Comparison of ENCODE assay signal across 17 cellular contexts in genomic region chr9:135857371-135857786, GRCh38. TPM values are rescaled to one million over a fixed set of nuclear protein-coding genes. Genes with fewer than 3 reads are reported as not detected.
DNase-seq lines count a peak whose midpoint lies in the region; ATAC-seq, FAIRE-seq and TF ChIP-seq lines count a peak whose summit lies in the region.
"Had no signal": no experiment of that assay in that cellular context is flagged by ENCODE, and none has a peak within 500 bp of the region (broad histone marks: within the 10 kb centered on the region; RNA-seq: fewer than 3 reads in every experiment).

No MANE protein-coding gene starts in this region.

- CTCF ChIA-PET in activated CD4-positive, alpha-beta memory T cell treated with anti-CD3 and anti-CD28 coated beads for 36 hours (lab: Charles Lee), result no interaction called here

- H2AFZ ChIP-seq in fibroblast of lung (ENCODE audit: low read length), result no peak overlapping the region
- H2AFZ ChIP-seq: parathyroid adenoma had no signal

- TF ChIP-seq CTCF in fibroblast of lung (conservative IDR thresholded peaks at IDR 0.05 in 1 of 2, IDR thresholded peaks at IDR 0.05 in 1 of 2; ENCODE audit: low read depth in 1 of 2, low read length in 2 of 2), result no peak
- TF ChIP-seq CTCF in GM13976 (IDR thresholded peaks at IDR 0.05; ENCODE audit: borderline replicate concordance, control extremely low read depth, extremely low read depth, insufficient read depth, missing control alignments), result no peak
- no peak for TF ChIP-seq CTCF in D721Med (IDR thresholded peaks at IDR 0.05; ENCODE audit: insufficient read depth, missing control alignments)

- H3K4me3 Mint-ChIP-seq in T-helper 17 cell, result no peak overlapping the region
- H3K4me3 Mint-ChIP-seq in stimulated activated naive B cell treated with anti-CD40 and anti-IgM and Interleukin-4, amounts not matched to agents 10 μg/mL and 1 μg/mL and 100 μg/mL, for 72 hours, result no peak overlapping the region
- no peak overlapping the region for H3K4me3 Mint-ChIP-seq in activated CD4-positive, alpha-beta memory T cell treated with anti-CD3 and anti-CD28 coated beads for 36 hours
- H3K4me3 Mint-ChIP-seq: activated naive CD8-positive, alpha-beta T cell treated with anti-CD3 and anti-CD28 coated beads, Interleukin-2, amount 50 U/mL, for 24 hours; activated T-cell treated with anti-CD3 and anti-CD28 coated beads, Interleukin-2, amount 50 U/mL, for 72 hours had no signal

- H3K27ac Mint-ChIP-seq in T-helper 17 cell, result peak overlapping the region; percentile 72
- peak overlapping the region; percentile 5 for H3K27ac Mint-ChIP-seq in stimulated activated naive B cell treated with anti-CD40 and anti-IgM and Interleukin-4, amounts not matched to agents 10 μg/mL and 1 μg/mL and 100 μg/mL, for 72 hours
- H3K27ac Mint-ChIP-seq in activated CD4-positive, alpha-beta memory T cell treated with anti-CD3 and anti-CD28 coated beads for 36 hours, result no peak overlapping the region
- H3K27ac Mint-ChIP-seq: activated naive CD8-positive, alpha-beta T cell treated with anti-CD3 and anti-CD28 coated beads, Interleukin-2, amount 50 U/mL, for 24 hours; activated T-cell treated with anti-CD3 and anti-CD28 coated beads, Interleukin-2, amount 50 U/mL, for 72 hours had no signal

- peak; percentile 69 for DNase-seq in H54 (ENCODE audit: insufficient read length, low spot score)
- no peak for DNase-seq in T-helper 17 cell
- DNase-seq in fibroblast of lung (ENCODE audit: low read depth in 2 of 2), result peak; percentile 55 to 69
- no peak for DNase-seq in stimulated activated naive B cell treated with anti-CD40 and anti-IgM and Interleukin-4, amounts not matched to agents 10 μg/mL and 1 μg/mL and 100 μg/mL, for 72 hours
- no peak for DNase-seq in GM13976 (ENCODE audit: low spot score)
- no peak for DNase-seq in D721Med (ENCODE audit: insufficient read length, low spot score)
- DNase-seq in activated CD4-positive, alpha-beta memory T cell treated with anti-CD3 and anti-CD28 coated beads for 36 hours, result no peak
- DNase-seq: activated naive CD8-positive, alpha-beta T cell treated with anti-CD3 and anti-CD28 coated beads, Interleukin-2, amount 50 U/mL, for 24 hours; activated T-cell treated with anti-CD3 and anti-CD28 coated beads, Interleukin-2, amount 50 U/mL, for 72 hours; hippocampal formation; NCI-H146; NCI-H510A; small intestine; tibial artery had no signal

- H3K4me1 ChIP-seq in fibroblast of lung (ENCODE audit: control insufficient read depth, extremely low read depth, insufficient read depth, low read length), result peaks cover 6% of the 10 kb centered on the region
- H3K4me1 ChIP-seq: parathyroid adenoma, tibial artery had no signal

- no peaks in the 10 kb centered on the region for H3K9me3 Mint-ChIP-seq in stimulated activated naive B cell treated with anti-CD40 and anti-IgM and Interleukin-4, amounts not matched to agents 10 μg/mL and 1 μg/mL and 100 μg/mL, for 72 hours
- no peaks in the 10 kb centered on the region for H3K9me3 Mint-ChIP-seq in activated CD4-positive, alpha-beta memory T cell treated with anti-CD3 and anti-CD28 coated beads for 36 hours
- H3K9me3 Mint-ChIP-seq: activated naive CD8-positive, alpha-beta T cell treated with anti-CD3 and anti-CD28 coated beads, Interleukin-2, amount 50 U/mL, for 24 hours; activated T-cell treated with anti-CD3 and anti-CD28 coated beads, Interleukin-2, amount 50 U/mL, for 72 hours had no signal

- intact Hi-C loops in activated CD4-positive, alpha-beta memory T cell treated with anti-CD3 and anti-CD28 coated beads for 36 hours (cut with micrococcal nuclease), result no loop called here

- no peaks in the 10 kb centered on the region for H3K79me2 ChIP-seq in fibroblast of lung (ENCODE audit: control insufficient read depth, insufficient read depth, low read length)

- H3K27me3 Mint-ChIP-seq in T-helper 17 cell, result no peaks in the 10 kb centered on the region
- H3K27me3 Mint-ChIP-seq in stimulated activated naive B cell treated with anti-CD40 and anti-IgM and Interleukin-4, amounts not matched to agents 10 μg/mL and 1 μg/mL and 100 μg/mL, for 72 hours, result no peaks in the 10 kb centered on the region
- H3K27me3 Mint-ChIP-seq in activated CD4-positive, alpha-beta memory T cell treated with anti-CD3 and anti-CD28 coated beads for 36 hours, result no peaks in the 10 kb centered on the region
- H3K27me3 Mint-ChIP-seq: activated naive CD8-positive, alpha-beta T cell treated with anti-CD3 and anti-CD28 coated beads, Interleukin-2, amount 50 U/mL, for 24 hours had no signal

- no peak overlapping the region for H3K9ac ChIP-seq in fibroblast of lung (ENCODE audit: insufficient read depth, low read length)
- H3K9ac ChIP-seq: parathyroid adenoma had no signal

- ATAC-seq in T-helper 17 cell, result no peak
- no peak for ATAC-seq in stimulated activated naive B cell treated with anti-CD40 and anti-IgM and Interleukin-4, amounts not matched to agents 10 μg/mL and 1 μg/mL and 100 μg/mL, for 72 hours (replicated peaks)
- ATAC-seq: activated naive CD8-positive, alpha-beta T cell treated with anti-CD3 and anti-CD28 coated beads, Interleukin-2, amount 50 U/mL, for 24 hours; activated T-cell treated with anti-CD3 and anti-CD28 coated beads, Interleukin-2, amount 50 U/mL, for 72 hours; GM12878 had no signal

- H3K36me3 ChIP-seq in fibroblast of lung (ENCODE audit: control insufficient read depth, insufficient read depth, low read length), result no peaks in the 10 kb centered on the region

- H3K9me3 ChIP-seq in T-helper 17 cell (ENCODE audit: control insufficient read depth, low read length, poor library complexity, severe bottlenecking) (no peaks in the 10 kb centered on the region), fibroblast of lung (ENCODE audit: control insufficient read depth, insufficient read depth, low read depth, low read length) (no peaks in the 10 kb centered on the region)
- H3K9me3 ChIP-seq: tibial artery had no signal

- H3K27me3 ChIP-seq in fibroblast of lung (ENCODE audit: control insufficient read depth, insufficient read depth, low read length), result no peaks in the 10 kb centered on the region
- H3K27me3 ChIP-seq: tibial artery had no signal

- peak overlapping the region; percentile 32 for H3K4me2 ChIP-seq in fibroblast of lung (ENCODE audit: extremely low read depth, insufficient read depth, low read length)

- FAIRE-seq in H54 (lab: Jason Lieb, UNC), result peak; percentile 91
- FAIRE-seq in D721Med (lab: Jason Lieb, UNC), result no peak
- FAIRE-seq: colon, GM12878, small intestine had no signal

- H3K4me3 ChIP-seq in fibroblast of lung (replicated peaks in 1 of 4; ENCODE audit: control extremely low read depth in 1 of 4, insufficient read depth in 1 of 4, low read depth in 3 of 4, low read length in 4 of 4), result no peak overlapping the region
- H3K4me3 ChIP-seq: GM12878, tibial artery had no signal

- H3K4me1 Mint-ChIP-seq in T-helper 17 cell, result peaks cover 10% of the 10 kb centered on the region
- peaks cover 4 to 8% of the 10 kb centered on the region in 2 donors for H3K4me1 Mint-ChIP-seq in stimulated activated naive B cell treated with anti-CD40 and anti-IgM and Interleukin-4, amounts not matched to agents 10 μg/mL and 1 μg/mL and 100 μg/mL, for 72 hours
- peaks cover 21% of the 10 kb centered on the region for H3K4me1 Mint-ChIP-seq in activated CD4-positive, alpha-beta memory T cell treated with anti-CD3 and anti-CD28 coated beads for 36 hours (ENCODE audit: low read depth)

- no peak for TF ChIP-seq POLR2A in H54 (IDR thresholded peaks at IDR 0.05; ENCODE audit: low read depth, low read length)

- POLR2A ChIA-PET in activated CD4-positive, alpha-beta memory T cell treated with anti-CD3 and anti-CD28 coated beads for 36 hours (lab: Charles Lee), result no interaction called here

- H3K27ac ChIP-seq in fibroblast of lung (ENCODE audit: insufficient read depth, low read length), result no peak overlapping the region
- H3K27ac ChIP-seq: parathyroid adenoma, tibial artery had no signal

- no peaks in the 10 kb centered on the region for H4K20me1 ChIP-seq in fibroblast of lung (ENCODE audit: control insufficient read depth, extremely low read depth, insufficient read depth, low read length)

- in situ Hi-C loops in GM13976 (cut with MboI; ENCODE audit: low sequenced_read_pairs, unreplicated experiment), result no loop called here

- H3K36me3 Mint-ChIP-seq in T-helper 17 cell (ENCODE audit: low read depth), result peaks cover 7% of the 10 kb centered on the region
- peaks cover 36 to 46% of the 10 kb centered on the region in 2 donors for H3K36me3 Mint-ChIP-seq in stimulated activated naive B cell treated with anti-CD40 and anti-IgM and Interleukin-4, amounts not matched to agents 10 μg/mL and 1 μg/mL and 100 μg/mL, for 72 hours
- H3K36me3 Mint-ChIP-seq in activated CD4-positive, alpha-beta memory T cell treated with anti-CD3 and anti-CD28 coated beads for 36 hours, result peaks cover 30% of the 10 kb centered on the region

RNA-seq across cellular contexts. Expression of gene CAMSAP1, which starts 50.0 kb away (rescaled TPM):
- total RNA-seq in T-helper 17 cell (10 to 100 TPM; 32.6 to 39.3 TPM), fibroblast of lung (17.7 and 18.8 TPM in 2 replicates)
- polyA plus RNA-seq in fibroblast of lung, result 5.0 and 7.2 TPM in 2 replicates
- polyA plus RNA-seq in fibroblast of lung (2012), result 9.5 and 11.6 TPM in 2 replicates
- polyA minus RNA-seq in fibroblast of lung (ENCODE audit: low replicate concordance), result 21.2 and 22.6 TPM in 2 replicates
- total RNA-seq in activated CD4-positive, alpha-beta memory T cell treated with anti-CD3 and anti-CD28 coated beads for 36 hours, result 10 to 100 TPM; 43.2 to 46.0 TPM

Comparison
In these comparisons a context has a peak if more than half of its experiments do, and no peak if none do; other contexts are left out.
1. DNase-seq: peak in H54 (single experiment) and fibroblast of lung (2 of 2); none in T-helper 17 cell (0 of 3), stimulated activated naive B cell treated with anti-CD40 and anti-IgM and Interleukin-4, amounts not matched to agents 10 μg/mL and 1 μg/mL and 100 μg/mL, for 72 hours (single experiment), GM13976 (single experiment), D721Med (single experiment) and activated CD4-positive, alpha-beta memory T cell treated with anti-CD3 and anti-CD28 coated beads for 36 hours (single experiment).